16 cellular contexts compared by ENCODE assay signal in the genomic region with DNA sequence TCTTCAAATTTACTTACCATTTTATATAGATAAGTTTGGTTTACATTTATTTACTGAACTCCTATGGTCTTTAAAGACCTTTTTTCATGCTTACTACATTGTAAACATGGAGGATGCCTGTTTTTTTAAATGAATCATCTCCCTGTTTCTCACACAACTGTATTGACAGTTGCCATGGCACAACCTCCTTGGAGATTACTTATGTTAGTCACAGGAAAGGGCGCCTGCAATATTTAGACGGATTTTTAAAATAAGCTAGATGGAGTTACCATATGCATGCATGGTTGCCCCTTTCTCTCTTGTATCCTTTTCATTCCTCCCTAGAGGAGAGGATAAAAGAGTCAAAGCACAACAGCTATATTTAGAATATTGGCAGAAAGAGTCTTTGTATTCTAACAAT. TPM values are rescaled to one million over a fixed set of nuclear protein-coding genes. Genes with fewer than 3 reads are reported as not detected.
DNase-seq lines count a peak whose midpoint lies in the region; ATAC-seq and TF ChIP-seq lines count a peak whose summit lies in the region.
"Had no signal": no experiment of that assay in that cellular context is flagged by ENCODE, and none has a peak within 500 bp of the region (broad histone marks: within the 10 kb centered on the region; RNA-seq: fewer than 3 reads in every experiment).

No MANE protein-coding gene starts in this region.

- no peak overlapping the region for H3K14ac ChIP-seq in mesenchymal stem cell (ENCODE audit: low read length in 2 of 2)

- ATAC-seq in HG02973 (IDR thresholded peaks at IDR 0.05; ENCODE audit: unreplicated experiment) (no peak), GM19328 (IDR thresholded peaks at IDR 0.05; ENCODE audit: unreplicated experiment) (no peak)
- ATAC-seq: HCT116, left ventricle myocardium superior, right lobe of liver, SK-N-SH treated with all-trans-retinoic acid at 6 μM for 48 hours had no signal

- no peak overlapping the region for H2BK12ac ChIP-seq in mesenchymal stem cell (ENCODE audit: low read length in 2 of 2)

- H3K4me2 ChIP-seq in mesenchymal stem cell (ENCODE audit: low read length, poor library complexity, severe bottlenecking), result no peak overlapping the region

- H3K27me3 ChIP-seq in mesenchymal stem cell (ENCODE audit: control insufficient read depth in 1 of 2, insufficient read depth in 1 of 2, low read length in 2 of 2) (no peaks in the 10 kb centered on the region), BE2C (no peaks in the 10 kb centered on the region)
- H3K27me3 ChIP-seq: right lobe of liver had no signal

- no peaks in the 10 kb centered on the region for H3K36me3 ChIP-seq in mesenchymal stem cell (ENCODE audit: control insufficient read depth in 1 of 2, insufficient read depth in 2 of 2, low read depth in 1 of 2, low read length in 2 of 2)
- H3K36me3 ChIP-seq in BE2C, result no peaks in the 10 kb centered on the region
- H3K36me3 ChIP-seq: right lobe of liver had no signal

- WGBS in mesenchymal stem cell, result 100% methylated on average over 2 of the region's 2 CpGs

- no peak overlapping the region for H2AFZ ChIP-seq in mesenchymal stem cell (ENCODE audit: low read depth, low read length)

- no peak for TF ChIP-seq CTCF in choroid plexus epithelial cell (conservative IDR thresholded peaks at IDR 0.05; ENCODE audit: low read depth, low read length)
- TF ChIP-seq CTCF in BE2C (IDR thresholded peaks at IDR 0.05; ENCODE audit: low read depth, low read length), result no peak

- H3K23ac ChIP-seq in mesenchymal stem cell (ENCODE audit: low read length in 2 of 2), result no peak overlapping the region

- H3K9ac ChIP-seq in mesenchymal stem cell (ENCODE audit: low read length), result peak overlapping the region; percentile 46

- DNase-seq in Daoy (ENCODE audit: low read depth), result peak; percentile 17
- DNase-seq in NCI-H460 (ENCODE audit: extremely low read depth, low read depth), result peak; percentile 14
- DNase-seq in choroid plexus epithelial cell (ENCODE audit: low read depth), result peak; percentile 71
- peak; percentile 64 for DNase-seq in mesenchymal stem cell
- DNase-seq in BE2C, result no peak
- DNase-seq in stimulated activated naive CD4-positive, alpha-beta T cell (lab: John Stamatoyannopoulos, UW), result no peak
- DNase-seq: KG1; left ventricle myocardium superior; NCI-H1092 treated with DMSO at 0.1 percent for 48 hours; nucleus accumbens; right lobe of liver; stimulated activated CD8-positive, alpha-beta memory T cell treated with anti-CD3 and anti-CD28 coated beads, Interleukin-4, amount 100 ng/mL, for 48 hours had no signal

- H3K27ac ChIP-seq in mesenchymal stem cell (ENCODE audit: low read length, poor library complexity, severe bottlenecking), result no peak overlapping the region
- H3K27ac ChIP-seq: right lobe of liver had no signal

- H3K4ac ChIP-seq in mesenchymal stem cell (ENCODE audit: low read depth in 1 of 2, low read length in 2 of 2), result no peak overlapping the region

- H2BK5ac ChIP-seq in mesenchymal stem cell (ENCODE audit: low read depth, low read length, poor library complexity, severe bottlenecking), result no peak overlapping the region

- no peak overlapping the region for H2BK120ac ChIP-seq in mesenchymal stem cell (ENCODE audit: low read depth, low read length)

- H3K18ac ChIP-seq in mesenchymal stem cell (ENCODE audit: low read depth in 1 of 2, low read length in 2 of 2), result no peak overlapping the region

- H3K9me3 ChIP-seq in mesenchymal stem cell (ENCODE audit: control insufficient read depth, low read length), result peaks cover 21% of the 10 kb centered on the region
- H3K9me3 ChIP-seq in BE2C, result no peaks in the 10 kb centered on the region
- H3K9me3 ChIP-seq: right lobe of liver had no signal

- no peaks in the 10 kb centered on the region for H3K79me1 ChIP-seq in mesenchymal stem cell (replicated peaks; ENCODE audit: low read length, poor library complexity, severe bottlenecking)

- H4K8ac ChIP-seq in mesenchymal stem cell (ENCODE audit: low read length), result no peak overlapping the region

- H3K4me1 ChIP-seq in mesenchymal stem cell (ENCODE audit: control insufficient read depth, insufficient read depth, low read depth, low read length) (no peaks in the 10 kb centered on the region), BE2C (no peaks in the 10 kb centered on the region)
- H3K4me1 ChIP-seq: right lobe of liver had no signal

- no peak overlapping the region for H2AK5ac ChIP-seq in mesenchymal stem cell (ENCODE audit: low read length, severe bottlenecking)

- H3K4me3 ChIP-seq in choroid plexus epithelial cell (ENCODE audit: low read depth, low read length), result no peak overlapping the region
- H3K4me3 ChIP-seq in mesenchymal stem cell (ENCODE audit: insufficient read depth in 1 of 2, low read depth in 1 of 2, low read length in 2 of 2), result no peak overlapping the region
- H3K4me3 ChIP-seq in BE2C (ENCODE audit: low read depth, low read length), result no peak overlapping the region
- H3K4me3 ChIP-seq: right lobe of liver had no signal

- no peak overlapping the region for H2BK15ac ChIP-seq in mesenchymal stem cell (ENCODE audit: low read depth, poor library complexity, severe bottlenecking)

- H4K91ac ChIP-seq in mesenchymal stem cell (ENCODE audit: low read length), result no peak overlapping the region

RNA-seq across cellular contexts. Expression of a gene that starts 34.8 kb away (rescaled TPM):
- 1.5 and 2.6 TPM in 2 replicates for total RNA-seq in Daoy (2014; rRNA removed; shearing (Covaris generic))
- 5.3 and 8.5 TPM in 2 replicates for total RNA-seq in NCI-H460 (2014; rRNA removed; shearing (Covaris generic))
- 4.4 and 8.9 TPM in 2 replicates for polyA plus RNA-seq in NCI-H460 (2014; cell fraction: nucleus; rRNA removed)
- 21.1 TPM for polyA plus RNA-seq in mesenchymal stem cell (2013, experiment 1 of 2)
- 20.1 TPM for polyA plus RNA-seq in mesenchymal stem cell (2013, experiment 2 of 2)
- polyA plus RNA-seq in BE2C (2012; ENCODE audit: insufficient read depth, insufficient read length, low read depth), result 2.5 TPM

RNA-seq across cellular contexts. Expression of a gene that starts 48.2 kb away (rescaled TPM):
- total RNA-seq in Daoy (2014; rRNA removed; shearing (Covaris generic)), result 39.6 and 43.4 TPM in 2 replicates
- total RNA-seq in NCI-H460 (2014; rRNA removed; shearing (Covaris generic)), result 68.0 and 78.7 TPM in 2 replicates
- 165 and 203 TPM in 2 replicates for polyA plus RNA-seq in NCI-H460 (2014; cell fraction: nucleus; rRNA removed)
- polyA plus RNA-seq in mesenchymal stem cell (2013, experiment 1 of 2), result 52.3 TPM
- polyA plus RNA-seq in mesenchymal stem cell (2013, experiment 2 of 2), result 54.8 TPM
- polyA plus RNA-seq in BE2C (2012; ENCODE audit: insufficient read depth, insufficient read length, low read depth), result 13.8 TPM

Comparison
In these comparisons a context has a peak if more than half of its experiments do, and no peak if none do; other contexts are left out.
1. DNase-seq: peak in Daoy (single experiment), NCI-H460 (single experiment), choroid plexus epithelial cell (single experiment) and mesenchymal stem cell (single experiment); none in BE2C (single experiment) and stimulated activated naive CD4-positive, alpha-beta T cell (0 of 6).